Comparison of ENCODE assay signal across 28 cellular contexts in the genomic region with DNA sequence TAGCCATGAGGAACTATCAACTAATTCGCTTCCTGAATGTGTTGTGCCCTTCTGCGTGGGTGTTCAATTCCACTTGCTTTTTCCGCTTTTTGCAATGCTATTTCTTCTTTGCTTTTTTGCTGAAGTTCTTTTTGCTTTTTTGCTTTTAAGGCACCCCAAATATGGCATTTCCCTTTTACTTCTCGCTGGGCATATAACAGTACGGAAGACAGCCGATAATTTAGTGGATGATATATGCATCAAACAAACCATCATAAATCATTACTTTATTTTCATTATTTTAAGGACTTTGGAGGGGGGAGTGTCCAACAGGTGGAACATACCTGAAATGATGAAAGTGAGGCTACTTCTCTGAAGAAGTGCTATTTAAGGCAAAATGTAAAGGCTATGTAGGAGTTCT.
"Had no signal": no experiment of that assay in that cellular context is flagged by ENCODE, and none has a peak within 500 bp of the region (broad histone marks: within the 10 kb centered on the region; RNA-seq: fewer than 3 reads in every experiment).

No MANE protein-coding gene starts in this region.

- H3K36me3 ChIP-seq: ovary, spleen, suprapubic skin, tibial artery, transverse colon, upper lobe of right lung, uterus had no signal

- H3K79me2 ChIP-seq: parathyroid adenoma had no signal

- H3K27ac ChIP-seq: neural progenitor cell, ovary, parathyroid adenoma, psoas muscle, skin epidermis, spleen, suprapubic skin, testis, tibial artery, transverse colon, upper lobe of right lung, uterus had no signal

- H2AFZ ChIP-seq: neural progenitor cell, parathyroid adenoma had no signal

- ATAC-seq: natural killer cell; psoas muscle; right cardiac atrium; sciatic nerve; stimulated activated memory B cell treated with anti-CD40 and anti-IgM and Interleukin-4, amounts not matched to agents 10 μg/mL and 1 μg/mL and 100 μg/mL, for 72 hours; stimulated activated naive CD8-positive, alpha-beta T cell treated with anti-CD3 and anti-CD28 coated beads, Interleukin-15, amount 100 ng/mL, for 72 hours; stimulated activated naive CD8-positive, alpha-beta T cell treated with anti-CD3 and anti-CD28 coated beads, Interleukin-15, Interleukin-2, amounts not matched to agents 100 U/mL and 50 U/mL, for 24 hours; upper lobe of right lung had no signal

- H3K27me3 ChIP-seq: neural progenitor cell, ovary, spleen, suprapubic skin, testis, tibial artery, transverse colon, upper lobe of right lung, uterus had no signal

- DNase-seq: natural killer cell; occipital lobe; ovary; posterior cingulate gyrus; psoas muscle; right cardiac atrium; spleen; stimulated activated CD4-positive, alpha-beta T cell treated with anti-CD3 and anti-CD28 coated beads, Interleukin-12 subunit alpha, Interleukin-12 subunit beta, amount 100 ng/mL, for 4 hours; stimulated activated CD4-positive, alpha-beta T cell treated with anti-CD3 and anti-CD28 coated beads, Interleukin-1b, Interleukin-23, amount 100 ng/mL, for 48 hours; stimulated activated CD4-positive, alpha-beta T cell treated with anti-CD3 and anti-CD28 coated beads, Interleukin-4, amount 100 ng/mL, for 1 hour; stimulated activated CD4-positive, alpha-beta T cell treated with anti-CD3 and anti-CD28 coated beads, Interleukin-4, amount 100 ng/mL, for 4 hours; stimulated activated CD8-positive, alpha-beta memory T cell treated with anti-CD3 and anti-CD28 coated beads, Interleukin-4, amount 100 ng/mL, for 48 hours; stimulated activated naive CD4-positive, alpha-beta T cell; stimulated activated naive CD8-positive, alpha-beta T cell treated with anti-CD3 and anti-CD28 coated beads, Interleukin-15, amount 100 ng/mL, for 72 hours; stimulated activated naive CD8-positive, alpha-beta T cell treated with anti-CD3 and anti-CD28 coated beads, Interleukin-15, Interleukin-2, amounts not matched to agents 100 U/mL and 50 U/mL, for 24 hours; substantia nigra; testis; tibial artery; transverse colon; upper lobe of right lung; uterus had no signal

- H3K4me2 ChIP-seq: neural progenitor cell, smooth muscle cell had no signal

- H3K4me1 ChIP-seq: neural progenitor cell, parathyroid adenoma, psoas muscle, spleen, suprapubic skin, testis, tibial artery, transverse colon, upper lobe of right lung, uterus had no signal

- H3K4me3 ChIP-seq: neural progenitor cell, ovary, psoas muscle, skin epidermis, smooth muscle cell, spleen, suprapubic skin, testis, tibial artery, transverse colon, upper lobe of right lung, uterus had no signal

- H3K9ac ChIP-seq: neural progenitor cell, parathyroid adenoma had no signal

- H3K9me3 ChIP-seq: ovary, psoas muscle, testis, tibial artery, transverse colon, upper lobe of right lung, uterus had no signal
